In the genomic region with DNA sequence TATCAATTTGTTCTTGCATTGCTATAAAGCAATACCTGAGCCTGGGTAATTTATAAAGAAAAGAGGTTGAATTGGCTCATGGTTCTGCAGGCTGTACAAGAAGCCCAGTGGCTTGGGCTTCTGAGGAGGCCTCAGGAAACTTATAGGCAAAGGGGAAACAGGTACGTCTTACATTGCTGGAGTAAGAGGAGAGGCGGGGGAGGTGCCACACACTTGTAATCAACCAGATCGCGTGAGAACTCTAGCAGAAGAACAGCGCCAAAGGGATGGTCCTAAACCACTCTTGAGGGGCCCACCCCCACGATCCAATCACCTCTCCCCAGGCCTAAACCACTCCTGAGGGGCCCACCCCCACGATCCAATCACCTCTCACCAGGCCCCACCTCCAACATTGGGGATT, we compare ENCODE assay signal across 29 cellular contexts. TPM values are rescaled to one million over a fixed set of nuclear protein-coding genes. Genes with fewer than 3 reads are reported as not detected.
"Had no signal": no experiment of that assay in that cellular context is flagged by ENCODE, and none has a peak within 500 bp of the region (broad histone marks: within the 10 kb centered on the region; RNA-seq: fewer than 3 reads in every experiment).

No MANE protein-coding gene starts in this region.

- H3K27ac Mint-ChIP-seq: activated B cell treated with CpG ODN at 0.5 μM for 24 hours; activated naive CD8-positive, alpha-beta T cell; T-cell had no signal

- H3K27ac ChIP-seq: adrenal gland, breast epithelium, SK-N-MC had no signal

- H3K27me3 ChIP-seq: adrenal gland, breast epithelium had no signal

- H3K9me3 ChIP-seq: adrenal gland had no signal

- ATAC-seq: Panc1, Right ventricle myocardium inferior, T-cell had no signal

- DNase-seq: activated B cell treated with CpG ODN at 0.5 μM for 24 hours; activated CD8-positive, alpha-beta memory T cell treated with anti-CD3 and anti-CD28 coated beads, Interleukin-2, amount 50 U/mL, for 4 hours; activated effector memory CD4-positive, alpha-beta T cell treated with Interleukin-2 at 50 U/mL for 16 hours; activated naive CD4-positive, alpha-beta T cell treated with Interleukin-2 at 50 U/mL for 16 hours; activated T-cell treated with anti-CD3 and anti-CD28 coated beads, Interleukin-2, amount 50 U/mL, for 1 hour; adrenal gland; aorta; caudate nucleus; Karpas-422; MM.1S; NCI-H1092; NCI-H1417; NCI-H1930; NCI-H2171; NCI-H2227 treated with DMSO at 0.1 percent for 48 hours; NCI-H446 treated with DMSO at 0.1 percent for 48 hours; NCI-H526 treated with DMSO at 0.1 percent for 48 hours; NCI-H82; OCI-M1; RPMI8226; T-cell; T-helper 2 cell; T1000 had no signal

- H3K4me1 ChIP-seq: adrenal gland, breast epithelium had no signal

- H3K4me3 ChIP-seq: adrenal gland, breast epithelium, SK-N-MC had no signal

- H3K36me3 Mint-ChIP-seq: activated naive CD8-positive, alpha-beta T cell; T-cell had no signal

- H3K9me3 Mint-ChIP-seq: activated B cell treated with CpG ODN at 0.5 μM for 24 hours had no signal

- H3K36me3 ChIP-seq: adrenal gland, breast epithelium had no signal

RNA-seq across cellular contexts. Expression of gene SHOX, which starts 50.6 kb away (rescaled TPM):
- total RNA-seq: activated B cell treated with CpG ODN at 0.5 μM for 24 hours; activated CD8-positive, alpha-beta memory T cell treated with anti-CD3 and anti-CD28 coated beads for 36 hours; adrenal gland; aorta; Right ventricle myocardium inferior; T-cell had no signal
